ENCODE assay signal across 23 cellular contexts in genomic region chr12:124461851-124462623, GRCh38.
DNase-seq lines count a peak whose midpoint lies in the region; ATAC-seq and TF ChIP-seq lines count a peak whose summit lies in the region.
"Had no signal": no experiment of that assay in that cellular context is flagged by ENCODE, and none has a peak within 500 bp of the region (broad histone marks: within the 10 kb centered on the region; RNA-seq: fewer than 3 reads in every experiment).

No MANE protein-coding gene starts in this region.

- peak overlapping the region; percentile 23 for H3K27ac ChIP-seq in rectal smooth muscle tissue (ENCODE audit: low read depth, low read length)
- H3K27ac ChIP-seq: neutrophil had no signal

- no peak overlapping the region for H3K9ac ChIP-seq in rectal smooth muscle tissue (ENCODE audit: low read length)

- H3K36me3 ChIP-seq in Caco-2 (ENCODE audit: control insufficient read depth, insufficient read depth, low read length): peaks cover 9% of the 10 kb centered on the region
- H3K36me3 ChIP-seq in rectal smooth muscle tissue (ENCODE audit: control insufficient read depth, insufficient read depth, low read length): peaks cover 30% of the 10 kb centered on the region
- H3K36me3 ChIP-seq: neutrophil had no signal

- H3K27me3 ChIP-seq in Caco-2 (replicated peaks; ENCODE audit: control insufficient read depth, insufficient read depth, low read length): no peaks in the 10 kb centered on the region
- no peaks in the 10 kb centered on the region for H3K27me3 ChIP-seq in rectal smooth muscle tissue (ENCODE audit: control insufficient read depth, insufficient read depth, low read length)
- H3K27me3 ChIP-seq: neutrophil had no signal

- TF ChIP-seq CTCF in Caco-2 (IDR thresholded peaks at IDR 0.05; ENCODE audit: insufficient read depth in 1 of 2, low read depth in 1 of 2, low read length in 1 of 2, severe bottlenecking in 1 of 2, unreplicated experiment in 1 of 2) (no peak), foreskin fibroblast (IDR thresholded peaks at IDR 0.05; ENCODE audit: low read depth, low read length) (no peak)

- no TSS peak for BruUV-seq in Caco-2 (replicated peaks; lab: Mats Ljungman, UMichigan)

- H3K4me3 Mint-ChIP-seq in Caco-2 (ENCODE audit: unreplicated experiment) (no peak overlapping the region), T-cell (no peak overlapping the region)
- H3K4me3 Mint-ChIP-seq: activated CD4-positive, alpha-beta T cell treated with anti-CD3 and anti-CD28 coated beads for 36 hours; activated CD8-positive, alpha-beta memory T cell treated with anti-CD3 and anti-CD28 coated beads, Interleukin-2, amount 10 ng/mL, durations not matched to agents 7 days and 5 days; effector memory CD8-positive, alpha-beta T cell; mesothelial cell of epicardium had no signal

- CTCF ChIA-PET in Caco-2 (lab: Charles Lee) (no interaction called here), T-cell (lab: Charles Lee) (no interaction called here)

- intact Hi-C loops in Caco-2 (cut with micrococcal nuclease; ENCODE audit: unreplicated experiment): no loop called here

- H3K9me3 ChIP-seq in Caco-2: no peaks in the 10 kb centered on the region
- H3K9me3 ChIP-seq: neutrophil had no signal

- H3K4me3 ChIP-seq in Caco-2 (ENCODE audit: low read depth, low read length) (no peak overlapping the region), foreskin fibroblast (ENCODE audit: low read depth in 1 of 2, low read length in 2 of 2) (no peak overlapping the region), rectal smooth muscle tissue (ENCODE audit: low read length) (no peak overlapping the region)

- no peaks in the 10 kb centered on the region for H3K9me3 Mint-ChIP-seq in Caco-2 (ENCODE audit: unreplicated experiment)
- H3K9me3 Mint-ChIP-seq in T-cell: peaks cover 0 to 6% (median 0%) of the 10 kb centered on the region in 3 donors

- H3K4me1 Mint-ChIP-seq in Caco-2 (ENCODE audit: low read depth, unreplicated experiment) (no peaks in the 10 kb centered on the region), T-cell (peaks cover 37 to 67% (median 40%) of the 10 kb centered on the region in 3 donors)

- H3K27me3 Mint-ChIP-seq in Caco-2 (ENCODE audit: insufficient read depth, unreplicated experiment) (no peaks in the 10 kb centered on the region), T-cell (no peaks in the 10 kb centered on the region)
- H3K27me3 Mint-ChIP-seq: activated CD4-positive, alpha-beta T cell treated with anti-CD3 and anti-CD28 coated beads for 36 hours; activated CD8-positive, alpha-beta memory T cell treated with anti-CD3 and anti-CD28 coated beads, Interleukin-2, amount 10 ng/mL, durations not matched to agents 7 days and 5 days; effector memory CD8-positive, alpha-beta T cell had no signal

- H3K27ac Mint-ChIP-seq in Caco-2 (ENCODE audit: unreplicated experiment): peak overlapping the region; percentile 48
- H3K27ac Mint-ChIP-seq in T-cell: peak overlapping the region; percentile 1 to 13
- H3K27ac Mint-ChIP-seq: activated CD4-positive, alpha-beta T cell treated with anti-CD3 and anti-CD28 coated beads for 36 hours; activated CD8-positive, alpha-beta memory T cell treated with anti-CD3 and anti-CD28 coated beads, Interleukin-2, amount 10 ng/mL, durations not matched to agents 7 days and 5 days; activated T-helper 2 cell treated with anti-CD3 and anti-CD28 coated beads, Interferon-gamma antibody, Interleukin-2, Interleukin-4, amounts not matched to agents 10 μg/mL and 5 μg/mL and 100 μg/mL, durations not matched to agents 14 hours and 24 hours and 36 hours; mesothelial cell of epicardium had no signal

- H3K36me3 Mint-ChIP-seq in Caco-2 (ENCODE audit: insufficient read depth, unreplicated experiment) (peaks cover 71% of the 10 kb centered on the region), T-cell (peaks cover 34% of the 10 kb centered on the region)

- no peak for ATAC-seq in T-cell (replicated peaks in 1 of 4)
- ATAC-seq in HG03342 (IDR thresholded peaks at IDR 0.05; ENCODE audit: unreplicated experiment): no peak
- ATAC-seq: activated CD4-positive, alpha-beta T cell treated with anti-CD3 and anti-CD28 coated beads for 36 hours; activated CD8-positive, alpha-beta memory T cell treated with anti-CD3 and anti-CD28 coated beads, Interleukin-2, amount 10 ng/mL, durations not matched to agents 7 days and 5 days; effector memory CD8-positive, alpha-beta T cell; PC-3; right cardiac atrium had no signal

- POLR2A ChIA-PET in Caco-2 (lab: Charles Lee) (no interaction called here), T-cell (lab: Charles Lee) (no interaction called here)

- DNase-seq in Caco-2: no peak
- no peak for DNase-seq in T-cell
- DNase-seq in foreskin fibroblast: peak; percentile 23 to 53
- no peak for DNase-seq in NCI-H82 (lab: John Stamatoyannopoulos, UW)
- no peak for DNase-seq in superior temporal gyrus (ENCODE audit: extremely low spot score)
- DNase-seq: activated CD4-positive, alpha-beta T cell treated with anti-CD3 and anti-CD28 coated beads for 36 hours; activated CD8-positive, alpha-beta memory T cell treated with anti-CD3 and anti-CD28 coated beads, Interleukin-2, amount 10 ng/mL, durations not matched to agents 7 days and 5 days; amniotic stem cell; DMS 273 treated with DMSO at 0.1 percent for 48 hours; effector memory CD8-positive, alpha-beta T cell; GDM1; islet precursor cell; Karpas-422; NCI-H1105; NCI-H774; PC-3; T1000 had no signal

- H3K4me1 ChIP-seq in Caco-2 (no peaks in the 10 kb centered on the region), rectal smooth muscle tissue (ENCODE audit: control insufficient read depth, insufficient read depth, low read length) (peaks cover 24% of the 10 kb centered on the region)

Comparison
In these comparisons a context has a peak if more than half of its experiments do, and no peak if none do; other contexts are left out.
1. DNase-seq: peak in foreskin fibroblast (2 of 2); none in Caco-2 (0 of 2), T-cell (0 of 34), NCI-H82 (single experiment) and superior temporal gyrus (single experiment).